ENCODE assay signal across 1 cellular context in genomic region chr6:127023001-127023778, GRCh38.
TF ChIP-seq lines count a peak whose summit lies in the region.

No MANE protein-coding gene starts in this region.

TF ChIP-seq in HepG2, 621 proteins besides CTCF, POLR2A, EP300 and RAD21 (continued from another document and continues in another):
- no peak for TF ChIP-seq ZBTB37 (CRISPR knock-in tag; IDR thresholded peaks at IDR 0.05)
- TF ChIP-seq NCOA5 (CRISPR knock-in tag; IDR thresholded peaks at IDR 0.05): no peak
- no peak for TF ChIP-seq PRDM4 (CRISPR knock-in tag; IDR thresholded peaks at IDR 0.05; ENCODE audit: borderline replicate concordance)
- TF ChIP-seq BCL6 (CRISPR knock-in tag; IDR thresholded peaks at IDR 0.05): peak; percentile 99
- no peak for TF ChIP-seq GABPA (IDR thresholded peaks at IDR 0.05; ENCODE audit: low read depth, low read length)
- no peak for TF ChIP-seq GABPA (CRISPR knock-in tag; IDR thresholded peaks at IDR 0.05; ENCODE audit: low read depth)
- no peak for TF ChIP-seq ZNF773 (CRISPR knock-in tag; IDR thresholded peaks at IDR 0.05; ENCODE audit: borderline replicate concordance)
- TF ChIP-seq FOXA3 (CRISPR knock-in tag; IDR thresholded peaks at IDR 0.05): peak; percentile 99
- TF ChIP-seq ZNF263 (CRISPR knock-in tag; IDR thresholded peaks at IDR 0.05): no peak
- no peak for TF ChIP-seq CREB3 (CRISPR knock-in tag; IDR thresholded peaks at IDR 0.05)
- no peak for TF ChIP-seq SP140L (CRISPR knock-in tag; IDR thresholded peaks at IDR 0.05; ENCODE audit: borderline replicate concordance)
- peak; percentile 59; the same call in 1 of the 2 replicates for TF ChIP-seq KAT8 (CRISPR knock-in tag; IDR thresholded peaks at IDR 0.05)
- TF ChIP-seq HMG20B (CRISPR knock-in tag; conservative IDR thresholded peaks at IDR 0.05): peak; percentile 98
- peak; percentile 83 for TF ChIP-seq SKI (IDR thresholded peaks at IDR 0.05; ENCODE audit: partially characterized antibody)
- TF ChIP-seq PAXIP1 (CRISPR knock-in tag; conservative IDR thresholded peaks at IDR 0.05): peak; percentile 48
- TF ChIP-seq NFAT5 (CRISPR knock-in tag; IDR thresholded peaks at IDR 0.05): no peak
- TF ChIP-seq CEBPZ (IDR thresholded peaks at IDR 0.05; ENCODE audit: low read length): no peak
- TF ChIP-seq ZBTB20 (CRISPR knock-in tag; IDR thresholded peaks at IDR 0.05; ENCODE audit: borderline replicate concordance, low read depth): 0 out of 2 replicates have a peak, but pooled peaks have one; percentile 58
- no peak for TF ChIP-seq HNF1B (CRISPR knock-in tag; IDR thresholded peaks at IDR 0.05)
- no peak for TF ChIP-seq TEF (CRISPR knock-in tag; IDR thresholded peaks at IDR 0.05)
- TF ChIP-seq RFX5 (IDR thresholded peaks at IDR 0.05; ENCODE audit: low read depth, low read length): no peak
- peak; percentile 82 for TF ChIP-seq ZNF331 (CRISPR knock-in tag; IDR thresholded peaks at IDR 0.05)
- TF ChIP-seq MLLT10 (CRISPR knock-in tag; IDR thresholded peaks at IDR 0.05): no peak
- no peak for TF ChIP-seq SOX6 (IDR thresholded peaks at IDR 0.05)
- peak; percentile 94 for TF ChIP-seq SOX6 (CRISPR knock-in tag; IDR thresholded peaks at IDR 0.05)
- TF ChIP-seq NAIF1 (CRISPR knock-in tag; IDR thresholded peaks at IDR 0.05; ENCODE audit: borderline replicate concordance): no peak
- TF ChIP-seq PCBP2 (optimal IDR thresholded peaks at IDR 0.05; ENCODE audit: low read depth, low read length, poor library complexity, severe bottlenecking): no peak
- no peak for TF ChIP-seq CERS6 (CRISPR knock-in tag; IDR thresholded peaks at IDR 0.05)
- TF ChIP-seq SMARCC2 (IDR thresholded peaks at IDR 0.05): no peak
- TF ChIP-seq ZBTB2 (CRISPR knock-in tag; IDR thresholded peaks at IDR 0.05; ENCODE audit: low read depth): no peak
- peak; percentile 55; the same call in 1 of the 2 replicates for TF ChIP-seq IRF2 (CRISPR knock-in tag; IDR thresholded peaks at IDR 0.05)
- no peak for TF ChIP-seq ZFP62 (CRISPR knock-in tag; IDR thresholded peaks at IDR 0.05)
- peak; percentile 95 for TF ChIP-seq NFIC (IDR thresholded peaks at IDR 0.05; ENCODE audit: low read length)
- no peak for TF ChIP-seq ZFP36L1 (CRISPR knock-in tag; IDR thresholded peaks at IDR 0.05)
- TF ChIP-seq ZKSCAN5 (CRISPR knock-in tag; IDR thresholded peaks at IDR 0.05): no peak
